33 cellular contexts compared by ENCODE assay signal in the genomic region with DNA sequence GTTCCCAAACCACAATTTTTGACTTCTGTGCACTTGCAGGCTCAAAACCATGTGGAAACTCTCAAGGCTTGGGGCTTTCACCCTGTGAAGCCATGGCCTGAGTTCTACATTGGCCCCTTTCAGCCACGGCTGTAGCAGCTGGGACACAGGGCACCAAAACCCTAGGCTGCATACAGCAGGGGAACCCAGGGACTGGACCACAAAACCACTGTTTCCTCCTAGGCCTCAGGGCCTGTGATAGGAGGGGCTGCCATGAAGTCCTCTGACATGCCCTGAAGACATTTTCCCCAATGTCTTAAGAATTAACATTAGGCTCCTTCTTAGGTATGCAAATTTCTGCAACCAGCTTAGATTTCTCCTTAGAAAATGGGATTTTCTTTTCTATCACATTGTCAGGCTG.
"Had no signal": no experiment of that assay in that cellular context is flagged by ENCODE, and none has a peak within 500 bp of the region (broad histone marks: within the 10 kb centered on the region; RNA-seq: fewer than 3 reads in every experiment).

No MANE protein-coding gene starts in this region.

- H3K4me3 ChIP-seq: ascending aorta, cardiac muscle cell, colonic mucosa, SJCRH30, SK-N-MC had no signal

- H3K27me3 ChIP-seq: ascending aorta, cardiac muscle cell, colonic mucosa, SJCRH30 had no signal

- ATAC-seq: activated CD8-positive, alpha-beta memory T cell treated with anti-CD3 and anti-CD28 coated beads, Interleukin-2, amount 10 ng/mL, durations not matched to agents 7 days and 5 days had no signal

- H3K27ac ChIP-seq: ascending aorta, cardiac muscle cell, colonic mucosa, KMS-11, SJCRH30, SK-N-MC, WERI-Rb-1 had no signal

- H3K4me1 ChIP-seq: ascending aorta, colonic mucosa, SJCRH30 had no signal

- H3K36me3 ChIP-seq: ascending aorta, cardiac muscle cell, colonic mucosa, SJCRH30, WERI-Rb-1 had no signal

- DNase-seq: activated CD4-positive, alpha-beta memory T cell treated with anti-CD3 and anti-CD28 coated beads, Interleukin-2, amount 10 ng/mL, durations not matched to agents 7 days and 5 days; activated CD4-positive, alpha-beta T cell treated with anti-CD3 and anti-CD28 coated beads for 1 hour; activated CD4-positive, alpha-beta T cell treated with anti-CD3 and anti-CD28 coated beads for 48 hours; activated CD4-positive, CD25-positive, alpha-beta regulatory T cell; activated CD8-positive, alpha-beta memory T cell treated with anti-CD3 and anti-CD28 coated beads for 24 hours; activated CD8-positive, alpha-beta memory T cell treated with anti-CD3 and anti-CD28 coated beads, Interleukin-2, amount 10 ng/mL, durations not matched to agents 7 days and 5 days; activated CD8-positive, alpha-beta memory T cell treated with anti-CD3 and anti-CD28 coated beads, Interleukin-2, amount 50 U/mL, for 48 hours; activated gamma-delta T cell; activated naive CD4-positive, alpha-beta T cell treated with Interleukin-2 at 50 U/mL for 16 hours; activated naive CD8-positive, alpha-beta T cell treated with anti-CD3 and anti-CD28 coated beads, Interleukin-2, amount 10 ng/mL, durations not matched to agents 7 days and 5 days; activated T-cell treated with anti-CD3 and anti-CD28 coated beads, Interleukin-2, amount 50 U/mL, for 1 hour; amygdala; colonic mucosa; NCI-H1048; NCI-H1105 treated with DMSO at 0.1 percent for 48 hours; NCI-H1436; NCI-H1694; NCI-H1930; NCI-H2081 treated with DMSO at 0.1 percent for 48 hours; NCI-H226; NCI-H446 treated with DMSO at 0.1 percent for 48 hours; NCI-H524; NCI-H69; NCI-H82; NK-92 treated with Interleukin-12 subunit alpha and Interleukin-12 subunit beta, amount 100 ng/mL, for 24 hours; OCI-M1; SHP77; SJCRH30; WERI-Rb-1 had no signal

- H3K9me3 ChIP-seq: colonic mucosa, SJCRH30 had no signal
